11 cellular contexts compared by ENCODE assay signal in the genomic region with DNA sequence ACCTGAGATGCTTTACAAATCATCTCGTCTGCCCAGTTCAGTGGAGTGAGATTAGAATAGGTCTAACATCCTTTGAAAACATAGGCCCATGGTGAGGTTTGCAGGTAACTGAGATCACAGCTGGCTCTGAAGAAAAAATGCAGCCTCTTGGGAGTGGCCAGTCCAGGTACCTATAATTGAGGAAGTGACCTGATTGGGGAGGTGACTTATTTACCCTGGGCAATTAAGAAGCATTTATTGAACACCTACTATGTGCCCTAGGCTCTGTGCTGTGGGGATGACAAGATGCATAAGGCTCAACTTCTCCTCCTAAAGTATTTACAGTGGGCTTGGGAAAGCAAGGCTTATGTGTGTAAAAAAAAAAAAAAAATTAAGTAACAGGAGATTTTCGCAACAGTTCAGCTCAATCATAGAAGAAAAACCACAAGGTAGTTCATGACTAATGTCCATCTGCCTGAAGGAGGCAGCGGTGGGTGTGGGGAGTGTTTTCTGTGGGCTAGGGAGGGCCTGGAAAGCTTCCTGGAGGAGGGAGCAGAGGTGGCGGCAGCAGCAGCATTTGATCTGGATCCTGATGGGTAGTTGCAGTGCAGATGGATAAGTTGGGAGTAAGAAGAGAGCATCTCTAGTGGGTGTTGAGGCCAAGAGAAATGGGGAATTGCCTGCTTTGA. TPM values are rescaled to one million over a fixed set of nuclear protein-coding genes. Genes with fewer than 3 reads are reported as not detected.
DNase-seq lines count a peak whose midpoint lies in the region; ATAC-seq, FAIRE-seq and TF ChIP-seq lines count a peak whose summit lies in the region.
"Had no signal": no experiment of that assay in that cellular context is flagged by ENCODE, and none has a peak within 500 bp of the region (broad histone marks: within the 10 kb centered on the region; RNA-seq: fewer than 3 reads in every experiment).

No MANE protein-coding gene starts in this region.

- H3K27ac ChIP-seq in HL-60 (replicated peaks): peak overlapping the region; percentile 52; the same call in 1 of the 2 replicates
- peak overlapping the region; percentile 79 for H3K27ac ChIP-seq in astrocyte (ENCODE audit: low read depth, low read length)

- no peaks in the 10 kb centered on the region for H3K9me3 ChIP-seq in astrocyte (ENCODE audit: insufficient read depth, low read depth, low read length)

- H3K4me1 Mint-ChIP-seq in astrocyte (ENCODE audit: low read depth, unreplicated experiment): peaks cover 64% of the 10 kb centered on the region

- peak; percentile 22 for TF ChIP-seq CTCF in AG09319 (IDR thresholded peaks at IDR 0.05; ENCODE audit: low read depth, low read length)
- no peak for TF ChIP-seq CTCF in HL-60 (IDR thresholded peaks at IDR 0.05; ENCODE audit: insufficient read depth, low read length)
- TF ChIP-seq CTCF in astrocyte (IDR thresholded peaks at IDR 0.05; ENCODE audit: insufficient read depth, low read depth, low read length): no peak

- peaks cover 24% of the 10 kb centered on the region for H3K36me3 Mint-ChIP-seq in astrocyte (ENCODE audit: low read depth, unreplicated experiment)
- H3K36me3 Mint-ChIP-seq: T-cell had no signal

- H4K20me1 ChIP-seq in astrocyte (ENCODE audit: insufficient read depth, low read length): peaks cover 93% of the 10 kb centered on the region

- H3K27me3 Mint-ChIP-seq in astrocyte (ENCODE audit: low read depth, unreplicated experiment): no peaks in the 10 kb centered on the region
- H3K27me3 Mint-ChIP-seq: T-cell had no signal

- peak overlapping the region; percentile 64 for H3K4me2 ChIP-seq in astrocyte (ENCODE audit: low read length)

- H3K4me3 Mint-ChIP-seq in astrocyte (ENCODE audit: unreplicated experiment): peak overlapping the region; percentile 12
- H3K4me3 Mint-ChIP-seq: T-cell had no signal

- peak overlapping the region; percentile 70 for H3K9ac ChIP-seq in astrocyte (ENCODE audit: low read length)

- H3K27me3 ChIP-seq in HL-60 (ENCODE audit: insufficient read depth, poor library complexity, severe bottlenecking) (no peaks in the 10 kb centered on the region), astrocyte (ENCODE audit: insufficient read depth, low read length) (no peaks in the 10 kb centered on the region)

- H3K27ac Mint-ChIP-seq in astrocyte (ENCODE audit: unreplicated experiment): peak overlapping the region; percentile 86
- H3K27ac Mint-ChIP-seq: T-cell had no signal

- H3K4me3 ChIP-seq in HL-60 (replicated peaks; ENCODE audit: insufficient read depth, low read length): no peak overlapping the region
- H3K4me3 ChIP-seq in astrocyte (ENCODE audit: insufficient read depth, low read depth, low read length): no peak overlapping the region

- no peak overlapping the region for H2AFZ ChIP-seq in astrocyte (ENCODE audit: low read depth, low read length)

- DNase-seq in AG09319 (ENCODE audit: extremely low read depth, low read depth) (peak; percentile 54), HL-60 (ENCODE audit: low read depth in 1 of 2, low spot score in 1 of 2) (peak; percentile 78 to 88), astrocyte (ENCODE audit: low read depth) (peak; percentile 88), kidney tubule cell (ENCODE audit: low spot score) (peak; percentile 79), SHP77 (lab: John Stamatoyannopoulos, UW) (no peak), NCI-H1092 (lab: John Stamatoyannopoulos, UW) (no peak)
- no peak for DNase-seq in effector CD4-positive, alpha-beta T cell
- DNase-seq: GDM1, T-cell had no signal

- H3K9me3 Mint-ChIP-seq in astrocyte (ENCODE audit: unreplicated experiment): no peaks in the 10 kb centered on the region
- H3K9me3 Mint-ChIP-seq: T-cell had no signal

- H3K36me3 ChIP-seq in astrocyte (ENCODE audit: insufficient read depth, low read length): peaks cover 38% of the 10 kb centered on the region

- H3K79me2 ChIP-seq in astrocyte (ENCODE audit: insufficient read depth, low read length): peaks cover 98% of the 10 kb centered on the region

- peaks cover 66% of the 10 kb centered on the region for H3K4me1 ChIP-seq in astrocyte (ENCODE audit: insufficient read depth, low read length)

- FAIRE-seq in astrocyte (lab: Jason Lieb, UNC): no peak
- FAIRE-seq: islet of Langerhans had no signal

- no peak for ATAC-seq in HG02885 (IDR thresholded peaks at IDR 0.05; ENCODE audit: poor library complexity, unreplicated experiment)
- ATAC-seq: T-cell had no signal

RNA-seq across cellular contexts. Expression of gene MICAL2, which starts 16.1 kb away (rescaled TPM):
- 357 and 471 TPM in 2 replicates for total RNA-seq in astrocyte

Comparison
In these comparisons a context has a peak if more than half of its experiments do, and no peak if none do; other contexts are left out.
1. DNase-seq: peak in AG09319 (single experiment), HL-60 (2 of 2), astrocyte (single experiment) and kidney tubule cell (single experiment); none in effector CD4-positive, alpha-beta T cell (single experiment), SHP77 (0 of 2) and NCI-H1092 (single experiment).